ENCODE assay signal across 10 cellular contexts in the genomic region with DNA sequence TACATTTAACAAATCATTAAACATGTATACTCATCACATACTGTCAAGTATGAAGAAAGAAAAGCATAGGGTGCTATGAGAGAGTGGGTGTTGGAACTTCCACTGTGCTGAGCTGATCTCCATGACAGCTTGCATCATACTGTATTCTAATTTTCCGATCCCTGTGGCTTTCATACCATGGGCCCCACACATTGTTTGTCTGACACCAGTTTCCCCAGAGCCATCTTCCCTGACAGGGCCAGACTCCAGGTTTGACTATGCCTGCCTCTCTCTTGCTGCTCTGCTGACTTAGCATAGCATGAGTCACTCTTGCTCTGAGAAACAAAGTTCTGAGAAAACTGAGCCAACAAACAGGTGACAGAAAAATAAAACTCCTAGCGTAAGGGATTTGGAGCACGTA. TPM values are rescaled to one million over a fixed set of nuclear protein-coding genes. Genes with fewer than 3 reads are reported as not detected.
DNase-seq lines count a peak whose midpoint lies in the region; ATAC-seq and TF ChIP-seq lines count a peak whose summit lies in the region.
"Had no signal": no experiment of that assay in that cellular context is flagged by ENCODE, and none has a peak within 500 bp of the region (broad histone marks: within the 10 kb centered on the region; RNA-seq: fewer than 3 reads in every experiment).

No MANE protein-coding gene starts in this region.

- no peak overlapping the region for H3K4ac ChIP-seq in H9 (ENCODE audit: low read depth, low read length)

- ATAC-seq in GM18519 (IDR thresholded peaks at IDR 0.05; ENCODE audit: low FRiP score, unreplicated experiment) = peak; percentile 53
- ATAC-seq: gastroesophageal sphincter had no signal

- WGBS in H9 (ENCODE audit: extremely low coverage, insufficient read length, low lambda C conversion rate) = no CpG with 5 or more reads among the region's 3 CpGs

- no peak overlapping the region for H3K4me3 ChIP-seq in osteoblast (ENCODE audit: insufficient read depth, low read length)
- H3K4me3 ChIP-seq: gastroesophageal sphincter had no signal

- no peak overlapping the region for H4K91ac ChIP-seq in H9 (ENCODE audit: insufficient read length, low read depth, low read length)

- H2BK15ac ChIP-seq in H9 (ENCODE audit: low read depth, low read length) = no peak overlapping the region

- no peaks in the 10 kb centered on the region for H3K9me3 ChIP-seq in osteoblast (ENCODE audit: low read depth, low read length)
- no peaks in the 10 kb centered on the region for H3K9me3 ChIP-seq in H9 (ENCODE audit: control insufficient read depth, low read depth, low read length)

- no peak overlapping the region for H3T11ph ChIP-seq in H9 (ENCODE audit: low read length)

- H3K27ac ChIP-seq in osteoblast (ENCODE audit: low read depth, low read length) = no peak overlapping the region
- H3K27ac ChIP-seq in H9 (ENCODE audit: insufficient read length, low read depth, low read length) = no peak overlapping the region
- H3K27ac ChIP-seq: gastroesophageal sphincter had no signal

- H3K79me1 ChIP-seq in H9 (ENCODE audit: insufficient read depth, low read depth, low read length, poor library complexity, severe bottlenecking) = no peaks in the 10 kb centered on the region

- no peak overlapping the region for H3K27ac Mint-ChIP-seq in HFFc6
- peak overlapping the region; percentile 58 for H3K27ac Mint-ChIP-seq in T-helper 1 cell treated with Interleukin-12 subunit alpha and Interleukin-12 subunit beta and Interleukin-4 antibody, amounts not matched to agents 30 μg/mL and 1 μg/mL, for 36 hours
- no peak overlapping the region; a peak in 1 of 7 replicates for H3K27ac Mint-ChIP-seq in H9

- no peak overlapping the region for H2BK20ac ChIP-seq in H9 (ENCODE audit: low read depth, low read length, poor library complexity, severe bottlenecking)

- no peak overlapping the region for H3K23ac ChIP-seq in H9 (ENCODE audit: insufficient read length, low read depth, low read length)

- H3K79me2 ChIP-seq in osteoblast (ENCODE audit: insufficient read depth, low read length) = no peaks in the 10 kb centered on the region
- H3K79me2 ChIP-seq in H9 (ENCODE audit: insufficient read depth, low read length) = no peaks in the 10 kb centered on the region

- peaks cover 41% of the 10 kb centered on the region for H3K4me1 Mint-ChIP-seq in HFFc6 (ENCODE audit: low read depth)
- H3K4me1 Mint-ChIP-seq in T-helper 1 cell treated with Interleukin-12 subunit alpha and Interleukin-12 subunit beta and Interleukin-4 antibody, amounts not matched to agents 30 μg/mL and 1 μg/mL, for 36 hours (ENCODE audit: low read depth) = peaks cover 23% of the 10 kb centered on the region
- H3K4me1 Mint-ChIP-seq in H9 = no peaks in the 10 kb centered on the region

- TF ChIP-seq CTCF in HFFc6 (IDR thresholded peaks at IDR 0.05) (no peak), osteoblast (IDR thresholded peaks at IDR 0.05; ENCODE audit: extremely low read depth, low read depth, low read length) (no peak), H9 (conservative IDR thresholded peaks at IDR 0.05) (no peak)

- H2AFZ ChIP-seq in osteoblast (ENCODE audit: low read length) = no peak overlapping the region
- H2AFZ ChIP-seq in H9 (ENCODE audit: low read length) = no peak overlapping the region

- no peak overlapping the region for H3K14ac ChIP-seq in H9 (ENCODE audit: insufficient read depth, low read length)

- no peaks in the 10 kb centered on the region; the same call in 1 of the 2 replicates for H3K27me3 Mint-ChIP-seq in HFFc6 (ENCODE audit: insufficient read depth)
- H3K27me3 Mint-ChIP-seq in T-helper 1 cell treated with Interleukin-12 subunit alpha and Interleukin-12 subunit beta and Interleukin-4 antibody, amounts not matched to agents 30 μg/mL and 1 μg/mL, for 36 hours (ENCODE audit: low read depth) = no peaks in the 10 kb centered on the region
- no peaks in the 10 kb centered on the region for H3K27me3 Mint-ChIP-seq in H9 (ENCODE audit: low read depth)

- H3K4me1 ChIP-seq in osteoblast (ENCODE audit: insufficient read depth, low read length) = no peaks in the 10 kb centered on the region
- H3K4me1 ChIP-seq in H9 (ENCODE audit: insufficient read depth, low read length) = no peaks in the 10 kb centered on the region
- H3K4me1 ChIP-seq: gastroesophageal sphincter had no signal

- no peak overlapping the region for H3K9ac ChIP-seq in H9 (ENCODE audit: extremely low read depth, insufficient read length, low read length)

- no peak overlapping the region for H2BK5ac ChIP-seq in H9 (ENCODE audit: insufficient read length, low read length)

- H3K36me3 Mint-ChIP-seq in HFFc6 (ENCODE audit: low read depth) = no peaks in the 10 kb centered on the region
- H3K36me3 Mint-ChIP-seq in T-helper 1 cell treated with Interleukin-12 subunit alpha and Interleukin-12 subunit beta and Interleukin-4 antibody, amounts not matched to agents 30 μg/mL and 1 μg/mL, for 36 hours (ENCODE audit: low read depth) = peaks cover 10% of the 10 kb centered on the region
- H3K36me3 Mint-ChIP-seq in H9 (ENCODE audit: insufficient read depth in 1 of 3, low read depth in 3 of 3) = peaks cover 5 to 11% (median 10%) of the 10 kb centered on the region in 3 experiments; a peak in 6 of 7 replicates

- no peaks in the 10 kb centered on the region for H3K23me2 ChIP-seq in H9 (ENCODE audit: insufficient read length, low read depth, low read length, poor library complexity, severe bottlenecking)

- H3K18ac ChIP-seq in H9 (ENCODE audit: insufficient read length, low read depth, low read length) = no peak overlapping the region

- no peaks in the 10 kb centered on the region for H3K36me3 ChIP-seq in osteoblast (ENCODE audit: insufficient read depth, low read length)
- H3K36me3 ChIP-seq: gastroesophageal sphincter had no signal

- no peak overlapping the region for H3K4me2 ChIP-seq in osteoblast (ENCODE audit: insufficient read depth, low read length)
- no peak overlapping the region for H3K4me2 ChIP-seq in H9 (ENCODE audit: insufficient read depth, insufficient read length, low read length)

- H2BK12ac ChIP-seq in H9 (ENCODE audit: insufficient read length, low read depth, low read length) = no peak overlapping the region

- H2BK120ac ChIP-seq in H9 (ENCODE audit: low read depth, low read length, poor library complexity, severe bottlenecking) = no peak overlapping the region

- H3K9me3 Mint-ChIP-seq in HFFc6 (peaks cover 16% of the 10 kb centered on the region), H9 (peaks cover 23 to 34% of the 10 kb centered on the region in 2 experiments)
- peaks cover 18% of the 10 kb centered on the region for H3K9me3 Mint-ChIP-seq in T-helper 1 cell treated with Interleukin-12 subunit alpha and Interleukin-12 subunit beta and Interleukin-4 antibody, amounts not matched to agents 30 μg/mL and 1 μg/mL, for 36 hours

- no peak overlapping the region for H4K8ac ChIP-seq in H9 (replicated peaks; ENCODE audit: insufficient read length, low read depth, low read length)

- no peak overlapping the region for H3K56ac ChIP-seq in H9 (ENCODE audit: insufficient read length, low read depth, low read length)

- no peak overlapping the region for H2AK5ac ChIP-seq in H9 (ENCODE audit: insufficient read length, low read length)

- H4K5ac ChIP-seq in H9 (ENCODE audit: insufficient read length, low read depth, low read length) = no peak overlapping the region

- H3K4me3 Mint-ChIP-seq in HFFc6 (no peak overlapping the region), H9 (no peak overlapping the region)
- peak overlapping the region; percentile 1 for H3K4me3 Mint-ChIP-seq in T-helper 1 cell treated with Interleukin-12 subunit alpha and Interleukin-12 subunit beta and Interleukin-4 antibody, amounts not matched to agents 30 μg/mL and 1 μg/mL, for 36 hours

- DNase-seq in HFFc6 = peak; percentile 15
- peak; percentile 32 for DNase-seq in osteoblast (ENCODE audit: insufficient read length, low spot score, missing footprints)
- no peak for DNase-seq in COR-L47 (lab: John Stamatoyannopoulos, UW)
- no peak for DNase-seq in DMS153 (lab: John Stamatoyannopoulos, UW)
- no peak for DNase-seq in H9
- DNase-seq in NCI-H2171 treated with DMSO at 0.1 percent for 48 hours (lab: John Stamatoyannopoulos, UW) = no peak
- DNase-seq: NCI-H748 treated with DMSO at 0.1 percent for 48 hours had no signal

- H3K27me3 ChIP-seq in osteoblast (ENCODE audit: insufficient read depth, low read length) (no peaks in the 10 kb centered on the region), H9 (ENCODE audit: insufficient read depth, low read length) (no peaks in the 10 kb centered on the region)
- H3K27me3 ChIP-seq: gastroesophageal sphincter had no signal

- H4K20me1 ChIP-seq in osteoblast (ENCODE audit: insufficient read depth, low read length) = no peaks in the 10 kb centered on the region
- H4K20me1 ChIP-seq in H9 (ENCODE audit: control insufficient read depth, insufficient read depth, insufficient read length) = no peaks in the 10 kb centered on the region

RNA-seq across cellular contexts. Expression of gene CASR, which starts 37.0 kb away (rescaled TPM):
- under 1 TPM in 1 of 6 experiments, not detected in 5; 0.03 TPM for total RNA-seq in HFFc6 (2021; fragmentation: NEBNext Ultra II Directional; extraction: Animal tissue kit (Norgen Biotek cat#: 25700))
- not detected in 2 replicates for total RNA-seq in osteoblast
- 0.02 TPM in 1 of 2 replicates, not detected in the other for total RNA-seq in H9 (2021)

Comparison
In these comparisons a context has a peak if more than half of its experiments do, and no peak if none do; other contexts are left out.
1. DNase-seq: peak in HFFc6 (single experiment) and osteoblast (single experiment); none in COR-L47 (single experiment), DMS153 (single experiment), H9 (single experiment) and NCI-H2171 treated with DMSO at 0.1 percent for 48 hours (single experiment).